Comparison of ENCODE assay signal across 13 cellular contexts in genomic region chr1:116334015-116334547, GRCh38. TPM values are rescaled to one million over a fixed set of nuclear protein-coding genes. Genes with fewer than 3 reads are reported as not detected.
A peak's percentile ranks its signal among the peaks of the same experiment; 100 is the strongest.
DNase-seq lines count a peak whose midpoint lies in the region; ATAC-seq and TF ChIP-seq lines count a peak whose summit lies in the region.
"Had no signal": no experiment of that assay in that cellular context is flagged by ENCODE, and none has a peak within 500 bp of the region (broad histone marks: within the 10 kb centered on the region; RNA-seq: fewer than 3 reads in every experiment).

No MANE protein-coding gene starts in this region.

- no peaks in the 10 kb centered on the region for H3K9me3 ChIP-seq in Peyer's patch
- H3K9me3 ChIP-seq in trophoblast cell (ENCODE audit: insufficient read depth, low read depth, low read length), result no peaks in the 10 kb centered on the region
- no peaks in the 10 kb centered on the region for H3K9me3 ChIP-seq in gastroesophageal sphincter

- H2AK5ac ChIP-seq in trophoblast cell (ENCODE audit: low read length), result no peak overlapping the region

- H3K79me2 ChIP-seq in trophoblast cell (ENCODE audit: control insufficient read depth, insufficient read depth, low read length, poor library complexity), result no peaks in the 10 kb centered on the region

- H3K18ac ChIP-seq in trophoblast cell (ENCODE audit: low read length), result no peak overlapping the region

- TF ChIP-seq EP300 in gastroesophageal sphincter (IDR thresholded peaks at IDR 0.05), result no peak

- H3K14ac ChIP-seq in trophoblast cell (ENCODE audit: low read length), result no peak overlapping the region

- H3K4me3 ChIP-seq in Peyer's patch, result no peak overlapping the region
- no peak overlapping the region for H3K4me3 ChIP-seq in foreskin fibroblast (ENCODE audit: low read depth in 1 of 2, low read length in 2 of 2)
- H3K4me3 ChIP-seq in trophoblast cell (ENCODE audit: low read depth, low read length), result no peak overlapping the region
- H3K4me3 ChIP-seq in gastroesophageal sphincter, result no peak overlapping the region

- no CpG with 5 or more reads among the region's 2 CpGs for WGBS in trophoblast cell (ENCODE audit: extremely low coverage, insufficient coverage, insufficient read length)
- WGBS in gastroesophageal sphincter (ENCODE audit: low coverage in 1 of 2), 2 donors, result 100% methylated on average over 1 to 2 of the region's 2 CpGs

- no peak overlapping the region for H3K4ac ChIP-seq in trophoblast cell (ENCODE audit: low read depth, low read length)

- no peak overlapping the region for H2AFZ ChIP-seq in trophoblast cell (ENCODE audit: insufficient read depth, low read length, poor library complexity)

- H3K27me3 ChIP-seq in Peyer's patch (no peaks in the 10 kb centered on the region), trophoblast cell (ENCODE audit: insufficient read depth, low read length) (no peaks in the 10 kb centered on the region), gastroesophageal sphincter (no peaks in the 10 kb centered on the region)

- peak in 1 of 2 donors; percentile 38 for TF ChIP-seq POLR2A in Peyer's patch (IDR thresholded peaks at IDR 0.05)
- no peak for TF ChIP-seq POLR2A in gastroesophageal sphincter (IDR thresholded peaks at IDR 0.05)

- no peaks in the 10 kb centered on the region for H3K79me1 ChIP-seq in trophoblast cell (ENCODE audit: low read length)

- no peak overlapping the region for H2BK5ac ChIP-seq in trophoblast cell (ENCODE audit: low read depth, low read length, poor library complexity)

- ATAC-seq in gastroesophageal sphincter (no peak), SK-N-SH treated with all-trans-retinoic acid at 6 μM for 48 hours (no peak), GM19035 (IDR thresholded peaks at IDR 0.05; ENCODE audit: unreplicated experiment) (no peak)
- ATAC-seq: HCT116; stimulated activated memory B cell treated with anti-CD40 and anti-IgM and Interleukin-4, amounts not matched to agents 10 μg/mL and 1 μg/mL and 100 μg/mL, for 72 hours had no signal

- H3K27ac ChIP-seq in Peyer's patch (peak overlapping the region in 3 of 4 donors; percentile 49 to 83 (median 76)), trophoblast cell (ENCODE audit: low read depth, low read length) (no peak overlapping the region), gastroesophageal sphincter (no peak overlapping the region)

- no peak overlapping the region for H3K9ac ChIP-seq in trophoblast cell (ENCODE audit: low read length)

- no peak overlapping the region for H4K8ac ChIP-seq in trophoblast cell (ENCODE audit: low read depth, low read length)

- H3K4me2 ChIP-seq in trophoblast cell (ENCODE audit: low read length), result no peak overlapping the region

- H3K23ac ChIP-seq in trophoblast cell (ENCODE audit: low read length), result no peak overlapping the region

- H3K36me3 ChIP-seq in Peyer's patch (no peaks in the 10 kb centered on the region), trophoblast cell (ENCODE audit: control insufficient read depth in 1 of 2, insufficient read depth in 2 of 2, low read length in 2 of 2) (no peaks in the 10 kb centered on the region), gastroesophageal sphincter (no peaks in the 10 kb centered on the region)

- H2BK120ac ChIP-seq in trophoblast cell (ENCODE audit: insufficient read depth, low read length, poor library complexity), result no peak overlapping the region

- no peak overlapping the region for H2BK12ac ChIP-seq in trophoblast cell (ENCODE audit: low read length)

- H4K91ac ChIP-seq in trophoblast cell (ENCODE audit: low read depth, low read length), result no peak overlapping the region

- TF ChIP-seq CTCF in Peyer's patch (IDR thresholded peaks at IDR 0.05), result no peak
- TF ChIP-seq CTCF in foreskin fibroblast (IDR thresholded peaks at IDR 0.05; ENCODE audit: low read depth, low read length), result no peak
- no peak for TF ChIP-seq CTCF in gastroesophageal sphincter (IDR thresholded peaks at IDR 0.05)

- no peak overlapping the region for H4K12ac ChIP-seq in trophoblast cell (ENCODE audit: low read depth, low read length)

- H3K4me1 ChIP-seq in Peyer's patch (peaks cover 0 to 35% (median 4%) of the 10 kb centered on the region in 4 donors), trophoblast cell (ENCODE audit: control insufficient read depth in 1 of 2, insufficient read depth in 2 of 2, low read length in 2 of 2) (peaks cover 0 to 3% of the 10 kb centered on the region in 2 experiments), gastroesophageal sphincter (no peaks in the 10 kb centered on the region)

- peak; percentile 27 for DNase-seq in H4 (ENCODE audit: low spot score)
- peak in 2 of 3 donors; percentile 65 to 67 for DNase-seq in Peyer's patch
- DNase-seq in foreskin fibroblast, result peak; percentile 44 to 69
- peak; percentile 94 to 96 for DNase-seq in trophoblast cell
- DNase-seq in HK-2 (ENCODE audit: unreplicated experiment), result no peak
- DNase-seq: activated T-cell treated with anti-CD3 and anti-CD28 coated beads, Interleukin-2, amount 50 U/mL, for 1 hour; DMS79; NCI-H345 had no signal

TF ChIP-seq in SK-N-SH treated with all-trans-retinoic acid at 6 μM for 48 hours, 23 proteins besides CTCF, POLR2A, EP300 and RAD21:
- TF ChIP-seq ISL1 (CRISPR knock-in tag; IDR thresholded peaks at IDR 0.05) (no peak), PPARA (CRISPR knock-in tag; IDR thresholded peaks at IDR 0.05; ENCODE audit: borderline replicate concordance) (no peak), ZC3H10 (CRISPR knock-in tag; IDR thresholded peaks at IDR 0.05) (no peak), CREB5 (CRISPR knock-in tag; IDR thresholded peaks at IDR 0.05; ENCODE audit: low read depth) (no peak), ZNF565 (CRISPR knock-in tag; conservative IDR thresholded peaks at IDR 0.05; ENCODE audit: low read depth) (no peak), ESRRG (CRISPR knock-in tag; IDR thresholded peaks at IDR 0.05) (no peak), ZNF70 (CRISPR knock-in tag; IDR thresholded peaks at IDR 0.05) (no peak)

RNA-seq across cellular contexts. Expression of gene ATP1A1, which starts 39.0 kb away (rescaled TPM):
- 17.7 and 30.8 TPM in 2 replicates for total RNA-seq in H4 (2014; rRNA removed; shearing (Covaris generic))
- total RNA-seq in Peyer's patch (1,000 to 10,000 TPM in 3 of 4 donors, 100 to 1,000 TPM in 1; 229 to 4,700 (median 2,986) TPM), gastroesophageal sphincter (100 to 1,000 TPM in 3 of 4 donors, 10 to 100 TPM in 1; 90.9 to 208 (median 174) TPM)
- 247 and 256 TPM in 2 replicates for polyA plus RNA-seq in trophoblast cell (2013)

Comparison
In these comparisons a context has a peak if more than half of its experiments do, and no peak if none do; other contexts are left out.
1. H3K27ac ChIP-seq: peak in Peyer's patch (3 of 4); none in trophoblast cell (single experiment) and gastroesophageal sphincter (0 of 4).